Comparison of ENCODE assay signal across 8 cellular contexts in genomic region chr6:28443112-28443773, GRCh38. TPM values are rescaled to one million over a fixed set of nuclear protein-coding genes. Genes with fewer than 3 reads are reported as not detected.
A peak's percentile ranks its signal among the peaks of the same experiment; 100 is the strongest.
DNase-seq lines count a peak whose midpoint lies in the region; ATAC-seq and TF ChIP-seq lines count a peak whose summit lies in the region.

ZSCAN23 (minus strand) TSS chr6:28443491; CDS start chr6:28436266, 7,225 bp downstream.

- peak; percentile 89 for ATAC-seq in HG03442 (IDR thresholded peaks at IDR 0.05; ENCODE audit: unreplicated experiment)

- DNase-seq in AG08395 (ENCODE audit: low spot score) (peak; percentile 86), NCI-H82 (lab: John Stamatoyannopoulos, UW) (peak; percentile 97), activated T-cell treated with anti-CD3 and anti-CD28 coated beads for 1 hour (ENCODE audit: low read depth) (peak; percentile 64), epithelial cell of proximal tubule (ENCODE audit: low read depth) (peak; percentile 54), middle frontal gyrus (ENCODE audit: extremely low spot score, low spot score) (peak; percentile 74)
- DNase-seq in stimulated activated CD8-positive, alpha-beta memory T cell treated with anti-CD3 and anti-CD28 coated beads, Interleukin-15, amount 100 ng/mL, for 4 hours (ENCODE audit: low read depth in 2 of 2): peak; percentile 64 to 75

- H3K4me3 ChIP-seq in epithelial cell of proximal tubule (ENCODE audit: low read depth, low read length): peak within 1 kb of the TSS; percentile 88

- TF ChIP-seq POLR2A in GM19193 (IDR thresholded peaks at IDR 0.05; ENCODE audit: extremely low read depth, insufficient read depth, insufficient read length): peak; percentile 85

- no peak for TF ChIP-seq CTCF in epithelial cell of proximal tubule (conservative IDR thresholded peaks at IDR 0.05; ENCODE audit: low read depth, low read length)

RNA-seq across cellular contexts. Expression of gene ZSCAN23, which starts in this region (rescaled TPM):
- 0.87 and 2.6 TPM in 2 replicates for total RNA-seq in epithelial cell of proximal tubule

Comparison
In these comparisons a context has a peak if more than half of its experiments do, and no peak if none do; other contexts are left out.
1. Peak in every context shown above with its lines: DNase-seq, ATAC-seq and H3K4me3 ChIP-seq.